Comparison of ENCODE assay signal across 17 cellular contexts in the genomic region with DNA sequence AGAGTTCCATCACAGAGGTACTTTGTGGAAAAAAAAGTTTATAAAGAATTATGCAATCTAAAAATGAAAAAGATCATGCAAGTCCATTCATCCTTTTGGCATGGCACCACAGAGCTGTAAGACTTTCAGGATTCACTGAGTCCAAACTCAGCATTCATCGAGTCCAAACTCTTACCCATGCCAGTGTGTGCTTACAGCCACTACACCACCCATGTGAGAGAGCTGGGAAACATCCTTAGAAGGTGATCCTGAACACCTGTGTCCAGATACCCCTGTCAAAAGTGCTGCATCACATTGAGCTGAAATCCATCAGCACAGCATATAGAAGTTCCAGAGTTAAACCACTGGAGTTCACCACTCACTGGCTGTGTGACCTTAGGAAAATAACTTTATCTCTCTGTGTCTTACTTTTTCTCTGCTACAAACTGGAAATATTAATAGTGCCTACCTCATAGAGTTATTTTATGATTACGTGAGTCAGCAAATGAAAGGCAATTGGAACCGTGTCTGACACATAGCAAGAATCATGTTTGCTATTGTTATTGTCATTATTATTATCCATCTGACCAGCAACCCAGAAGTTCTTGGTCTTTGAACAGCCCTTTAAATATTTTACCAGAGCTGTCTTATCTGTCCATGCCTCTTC.
DNase-seq lines count a peak whose midpoint lies in the region; ATAC-seq and TF ChIP-seq lines count a peak whose summit lies in the region.
"Had no signal": no experiment of that assay in that cellular context is flagged by ENCODE, and none has a peak within 500 bp of the region (broad histone marks: within the 10 kb centered on the region; RNA-seq: fewer than 3 reads in every experiment).

No MANE protein-coding gene starts in this region.

- H3K27me3 ChIP-seq in left ventricle myocardium inferior (ENCODE audit: low read depth) (no peaks in the 10 kb centered on the region), right cardiac atrium (ENCODE audit: control insufficient read depth, insufficient read depth) (no peaks in the 10 kb centered on the region), aorta (ENCODE audit: control insufficient read depth in 1 of 2, insufficient read depth in 2 of 2, low read length in 1 of 2) (no peaks in the 10 kb centered on the region)

- ATAC-seq in right cardiac atrium (no peak), aorta (ENCODE audit: low FRiP score) (peak; percentile 26), GM19467 (IDR thresholded peaks at IDR 0.05; ENCODE audit: unreplicated experiment) (no peak)
- ATAC-seq: GM23338, HCT116 had no signal

- H3K27ac ChIP-seq in left ventricle myocardium inferior (replicated peaks) (peak overlapping the region; percentile 54), right cardiac atrium (ENCODE audit: low read length) (no peak overlapping the region), aorta (ENCODE audit: low read depth in 1 of 2, low read length in 2 of 2) (no peak overlapping the region)

- H3K9me3 ChIP-seq in left ventricle myocardium inferior (replicated peaks): no peaks in the 10 kb centered on the region
- H3K9me3 ChIP-seq in right cardiac atrium (ENCODE audit: control insufficient read depth, low read length): no peaks in the 10 kb centered on the region
- H3K9me3 ChIP-seq in aorta (ENCODE audit: control insufficient read depth, low read length): no peaks in the 10 kb centered on the region

- no peak for TF ChIP-seq CTCF in left ventricle myocardium inferior (IDR thresholded peaks at IDR 0.05; ENCODE audit: borderline replicate concordance)

- WGBS in right cardiac atrium: 71% methylated on average over 3 of the region's 3 CpGs
- 70 to 82% methylated on average over 3 of the region's 3 CpGs for WGBS in aorta, 2 donors

- H3K4me3 ChIP-seq in left ventricle myocardium inferior (no peak overlapping the region), right cardiac atrium (ENCODE audit: low read length) (no peak overlapping the region), aorta (ENCODE audit: low read length in 2 of 2) (no peak overlapping the region)
- H3K4me3 ChIP-seq: GM23338 had no signal

- H3K4me1 ChIP-seq in left ventricle myocardium inferior (peaks cover 22% of the 10 kb centered on the region), right cardiac atrium (ENCODE audit: control insufficient read depth, insufficient read depth, low read length) (peaks cover 1% of the 10 kb centered on the region), aorta (ENCODE audit: control insufficient read depth in 1 of 2, insufficient read depth in 2 of 2, low read length in 2 of 2) (no peaks in the 10 kb centered on the region)

- H3K36me3 ChIP-seq in left ventricle myocardium inferior (no peaks in the 10 kb centered on the region), aorta (ENCODE audit: control insufficient read depth in 1 of 2, insufficient read depth in 2 of 2, low read length in 1 of 2) (no peaks in the 10 kb centered on the region)

- DNase-seq in left ventricle myocardium inferior (no peak), right cardiac atrium (no peak), amniotic epithelial cell (ENCODE audit: low read depth) (peak; percentile 29), fibroblast of gingiva (ENCODE audit: low read depth) (peak; percentile 0), aorta (no peak), retina (no peak)
- DNase-seq: C1 segment of cervical spinal cord; Calu3; CD4-positive, alpha-beta memory T cell; COR-L47; DMS53; DMS79 treated with DMSO at 0.1 percent for 48 hours; GF-D8; H9 had no signal

- intact Hi-C loops in left ventricle myocardium inferior (cut with micrococcal nuclease): no loop called here
- intact Hi-C loops in right cardiac atrium (cut with DNase I): no loop called here
- intact Hi-C loops in aorta (cut with DNase I): no loop called here

Comparison
In these comparisons a context has a peak if more than half of its experiments do, and no peak if none do; other contexts are left out.
1. DNase-seq: peak in amniotic epithelial cell (single experiment) and fibroblast of gingiva (single experiment); none in left ventricle myocardium inferior (single experiment), right cardiac atrium (0 of 3), aorta (0 of 2) and retina (single experiment).